In the genomic region with DNA sequence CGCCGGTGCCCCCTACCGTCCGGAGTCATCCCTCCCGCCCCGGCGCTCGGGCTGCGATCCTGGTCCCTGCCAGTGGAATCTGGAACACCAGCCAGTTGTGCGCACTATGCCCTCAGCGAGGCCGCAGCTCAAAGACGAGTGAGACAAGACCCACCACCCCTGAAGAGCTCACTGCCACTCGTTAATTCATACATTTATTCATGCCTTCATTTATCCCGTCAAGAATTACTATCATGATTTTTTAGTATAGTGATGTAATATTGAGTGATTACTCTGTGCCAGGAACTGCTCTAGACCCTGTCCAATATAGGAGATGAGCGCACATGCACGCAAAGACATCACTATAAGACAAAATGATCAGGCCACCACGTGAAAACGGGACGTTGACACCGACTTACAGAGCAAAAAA, we compare ENCODE assay signal across 1 cellular context.
TF ChIP-seq lines count a peak whose summit lies in the region.

No MANE protein-coding gene starts in this region.

TF ChIP-seq in HepG2, 621 proteins besides CTCF, POLR2A, EP300 and RAD21 (continued from another document and continues in another):
- no peak for TF ChIP-seq ZEB1 (IDR thresholded peaks at IDR 0.05; ENCODE audit: insufficient replicate concordance, low read depth)
- TF ChIP-seq ZSCAN29 (CRISPR knock-in tag; conservative IDR thresholded peaks at IDR 0.05): no peak
- TF ChIP-seq, protein P1, sequence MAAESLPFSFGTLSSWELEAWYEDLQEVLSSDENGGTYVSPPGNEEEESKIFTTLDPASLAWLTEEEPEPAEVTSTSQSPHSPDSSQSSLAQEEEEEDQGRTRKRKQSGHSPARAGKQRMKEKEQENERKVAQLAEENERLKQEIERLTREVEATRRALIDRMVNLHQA (CRISPR knock-in tag; IDR thresholded peaks at IDR 0.05): no peak
- no peak for TF ChIP-seq GFI1 (CRISPR knock-in tag; IDR thresholded peaks at IDR 0.05; ENCODE audit: borderline replicate concordance)
- TF ChIP-seq SOX6 (IDR thresholded peaks at IDR 0.05): no peak
- no peak for TF ChIP-seq SOX6 (CRISPR knock-in tag; IDR thresholded peaks at IDR 0.05)
- no peak for TF ChIP-seq SKI (IDR thresholded peaks at IDR 0.05; ENCODE audit: partially characterized antibody)
- no peak for TF ChIP-seq SIX1 (CRISPR knock-in tag; IDR thresholded peaks at IDR 0.05; ENCODE audit: borderline replicate concordance)
- TF ChIP-seq REXO4 (CRISPR knock-in tag; IDR thresholded peaks at IDR 0.05; ENCODE audit: borderline replicate concordance): no peak
- no peak for TF ChIP-seq NFE2L2 (IDR thresholded peaks at IDR 0.05; ENCODE audit: low read length)
- TF ChIP-seq, protein P2, sequence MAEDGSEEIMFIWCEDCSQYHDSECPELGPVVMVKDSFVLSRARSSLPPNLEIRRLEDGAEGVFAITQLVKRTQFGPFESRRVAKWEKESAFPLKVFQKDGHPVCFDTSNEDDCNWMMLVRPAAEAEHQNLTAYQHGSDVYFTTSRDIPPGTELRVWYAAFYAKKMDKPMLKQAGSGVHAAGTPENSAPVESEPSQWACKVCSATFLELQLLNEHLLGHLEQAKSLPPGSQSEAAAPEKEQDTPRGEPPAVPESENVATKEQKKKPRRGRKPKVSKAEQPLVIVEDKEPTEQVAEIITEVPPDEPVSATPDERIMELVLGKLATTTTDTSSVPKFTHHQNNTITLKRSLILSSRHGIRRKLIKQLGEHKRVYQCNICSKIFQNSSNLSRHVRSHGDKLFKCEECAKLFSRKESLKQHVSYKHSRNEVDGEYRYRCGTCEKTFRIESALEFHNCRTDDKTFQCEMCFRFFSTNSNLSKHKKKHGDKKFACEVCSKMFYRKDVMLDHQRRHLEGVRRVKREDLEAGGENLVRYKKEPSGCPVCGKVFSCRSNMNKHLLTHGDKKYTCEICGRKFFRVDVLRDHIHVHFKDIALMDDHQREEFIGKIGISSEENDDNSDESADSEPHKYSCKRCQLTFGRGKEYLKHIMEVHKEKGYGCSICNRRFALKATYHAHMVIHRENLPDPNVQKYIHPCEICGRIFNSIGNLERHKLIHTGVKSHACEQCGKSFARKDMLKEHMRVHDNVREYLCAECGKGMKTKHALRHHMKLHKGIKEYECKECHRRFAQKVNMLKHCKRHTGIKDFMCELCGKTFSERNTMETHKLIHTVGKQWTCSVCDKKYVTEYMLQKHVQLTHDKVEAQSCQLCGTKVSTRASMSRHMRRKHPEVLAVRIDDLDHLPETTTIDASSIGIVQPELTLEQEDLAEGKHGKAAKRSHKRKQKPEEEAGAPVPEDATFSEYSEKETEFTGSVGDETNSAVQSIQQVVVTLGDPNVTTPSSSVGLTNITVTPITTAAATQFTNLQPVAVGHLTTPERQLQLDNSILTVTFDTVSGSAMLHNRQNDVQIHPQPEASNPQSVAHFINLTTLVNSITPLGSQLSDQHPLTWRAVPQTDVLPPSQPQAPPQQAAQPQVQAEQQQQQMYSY (CRISPR knock-in tag; IDR thresholded peaks at IDR 0.05): no peak
- no peak for TF ChIP-seq ZNF24 (IDR thresholded peaks at IDR 0.05)
- no peak for TF ChIP-seq DNMT1 (CRISPR knock-in tag; IDR thresholded peaks at IDR 0.05)
- no peak for TF ChIP-seq ZFP36 (IDR thresholded peaks at IDR 0.05; ENCODE audit: borderline replicate concordance, low read depth, low read length, partially characterized antibody)
- no peak for TF ChIP-seq ZNF33B (CRISPR knock-in tag; IDR thresholded peaks at IDR 0.05)
- TF ChIP-seq NR2C2 (CRISPR knock-in tag; IDR thresholded peaks at IDR 0.05; ENCODE audit: borderline replicate concordance): 0 out of 2 replicates have a peak, but pooled peaks have one; percentile 20
- TF ChIP-seq, protein P3, sequence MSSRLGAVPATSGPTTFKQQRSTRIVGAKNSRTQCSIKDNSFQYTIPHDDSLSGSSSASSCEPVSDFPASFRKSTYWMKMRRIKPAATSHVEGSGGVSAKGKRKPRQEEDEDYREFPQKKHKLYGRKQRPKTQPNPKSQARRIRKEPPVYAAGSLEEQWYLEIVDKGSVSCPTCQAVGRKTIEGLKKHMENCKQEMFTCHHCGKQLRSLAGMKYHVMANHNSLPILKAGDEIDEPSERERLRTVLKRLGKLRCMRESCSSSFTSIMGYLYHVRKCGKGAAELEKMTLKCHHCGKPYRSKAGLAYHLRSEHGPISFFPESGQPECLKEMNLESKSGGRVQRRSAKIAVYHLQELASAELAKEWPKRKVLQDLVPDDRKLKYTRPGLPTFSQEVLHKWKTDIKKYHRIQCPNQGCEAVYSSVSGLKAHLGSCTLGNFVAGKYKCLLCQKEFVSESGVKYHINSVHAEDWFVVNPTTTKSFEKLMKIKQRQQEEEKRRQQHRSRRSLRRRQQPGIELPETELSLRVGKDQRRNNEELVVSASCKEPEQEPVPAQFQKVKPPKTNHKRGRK (CRISPR knock-in tag; IDR thresholded peaks at IDR 0.05): no peak
- TF ChIP-seq, protein P4, sequence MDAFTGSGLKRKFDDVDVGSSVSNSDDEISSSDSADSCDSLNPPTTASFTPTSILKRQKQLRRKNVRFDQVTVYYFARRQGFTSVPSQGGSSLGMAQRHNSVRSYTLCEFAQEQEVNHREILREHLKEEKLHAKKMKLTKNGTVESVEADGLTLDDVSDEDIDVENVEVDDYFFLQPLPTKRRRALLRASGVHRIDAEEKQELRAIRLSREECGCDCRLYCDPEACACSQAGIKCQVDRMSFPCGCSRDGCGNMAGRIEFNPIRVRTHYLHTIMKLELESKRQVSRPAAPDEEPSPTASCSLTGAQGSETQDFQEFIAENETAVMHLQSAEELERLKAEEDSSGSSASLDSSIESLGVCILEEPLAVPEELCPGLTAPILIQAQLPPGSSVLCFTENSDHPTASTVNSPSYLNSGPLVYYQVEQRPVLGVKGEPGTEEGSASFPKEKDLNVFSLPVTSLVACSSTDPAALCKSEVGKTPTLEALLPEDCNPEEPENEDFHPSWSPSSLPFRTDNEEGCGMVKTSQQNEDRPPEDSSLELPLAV (CRISPR knock-in tag; conservative IDR thresholded peaks at IDR 0.05; ENCODE audit: low read depth): no peak
- TF ChIP-seq REL (CRISPR knock-in tag; conservative IDR thresholded peaks at IDR 0.05): no peak
- TF ChIP-seq, protein P5, sequence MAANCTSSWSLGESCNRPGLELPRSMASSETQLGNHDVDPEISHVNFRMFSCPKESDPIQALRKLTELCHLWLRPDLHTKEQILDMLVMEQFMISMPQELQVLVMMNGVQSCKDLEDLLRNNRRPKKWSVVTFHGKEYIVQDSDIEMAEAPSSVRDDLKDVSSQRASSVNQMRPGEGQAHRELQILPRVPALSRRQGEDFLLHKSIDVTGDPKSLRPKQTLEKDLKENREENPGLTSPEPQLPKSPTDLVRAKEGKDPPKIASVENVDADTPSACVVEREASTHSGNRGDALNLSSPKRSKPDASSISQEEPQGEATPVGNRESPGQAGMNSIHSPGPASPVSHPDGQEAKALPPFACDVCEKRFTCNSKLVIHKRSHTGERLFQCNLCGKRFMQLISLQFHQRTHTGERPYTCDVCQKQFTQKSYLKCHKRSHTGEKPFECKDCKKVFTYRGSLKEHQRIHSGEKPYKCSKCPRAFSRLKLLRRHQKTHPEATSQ (CRISPR knock-in tag; IDR thresholded peaks at IDR 0.05; ENCODE audit: borderline replicate concordance): no peak
- peak; percentile 59; the same call in 1 of the 2 replicates for TF ChIP-seq ZNF614 (CRISPR knock-in tag; IDR thresholded peaks at IDR 0.05; ENCODE audit: borderline replicate concordance)
- TF ChIP-seq, protein P6, sequence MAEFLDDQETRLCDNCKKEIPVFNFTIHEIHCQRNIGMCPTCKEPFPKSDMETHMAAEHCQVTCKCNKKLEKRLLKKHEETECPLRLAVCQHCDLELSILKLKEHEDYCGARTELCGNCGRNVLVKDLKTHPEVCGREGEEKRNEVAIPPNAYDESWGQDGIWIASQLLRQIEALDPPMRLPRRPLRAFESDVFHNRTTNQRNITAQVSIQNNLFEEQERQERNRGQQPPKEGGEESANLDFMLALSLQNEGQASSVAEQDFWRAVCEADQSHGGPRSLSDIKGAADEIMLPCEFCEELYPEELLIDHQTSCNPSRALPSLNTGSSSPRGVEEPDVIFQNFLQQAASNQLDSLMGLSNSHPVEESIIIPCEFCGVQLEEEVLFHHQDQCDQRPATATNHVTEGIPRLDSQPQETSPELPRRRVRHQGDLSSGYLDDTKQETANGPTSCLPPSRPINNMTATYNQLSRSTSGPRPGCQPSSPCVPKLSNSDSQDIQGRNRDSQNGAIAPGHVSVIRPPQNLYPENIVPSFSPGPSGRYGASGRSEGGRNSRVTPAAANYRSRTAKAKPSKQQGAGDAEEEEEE (CRISPR knock-in tag; IDR thresholded peaks at IDR 0.05; ENCODE audit: borderline replicate concordance): no peak
- TF ChIP-seq, protein P7, sequence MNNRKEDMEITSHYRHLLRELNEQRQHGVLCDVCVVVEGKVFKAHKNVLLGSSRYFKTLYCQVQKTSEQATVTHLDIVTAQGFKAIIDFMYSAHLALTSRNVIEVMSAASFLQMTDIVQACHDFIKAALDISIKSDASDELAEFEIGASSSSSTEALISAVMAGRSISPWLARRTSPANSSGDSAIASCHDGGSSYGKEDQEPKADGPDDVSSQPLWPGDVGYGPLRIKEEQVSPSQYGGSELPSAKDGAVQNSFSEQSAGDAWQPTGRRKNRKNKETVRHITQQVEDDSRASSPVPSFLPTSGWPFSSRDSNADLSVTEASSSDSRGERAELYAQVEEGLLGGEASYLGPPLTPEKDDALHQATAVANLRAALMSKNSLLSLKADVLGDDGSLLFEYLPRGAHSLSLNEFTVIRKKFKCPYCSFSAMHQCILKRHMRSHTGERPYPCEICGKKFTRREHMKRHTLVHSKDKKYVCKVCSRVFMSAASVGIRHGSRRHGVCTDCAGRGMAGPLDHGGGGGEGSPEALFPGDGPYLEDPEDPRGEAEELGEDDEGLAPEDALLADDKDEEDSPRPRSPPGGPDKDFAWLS (CRISPR knock-in tag; IDR thresholded peaks at IDR 0.05; ENCODE audit: borderline replicate concordance): no peak
- 0 out of 2 replicates have a peak, but pooled peaks have one; percentile 1 for TF ChIP-seq ATF7-NPFF (CRISPR knock-in tag; IDR thresholded peaks at IDR 0.05; ENCODE audit: low read depth)
- no peak for TF ChIP-seq PAF1 (CRISPR knock-in tag; IDR thresholded peaks at IDR 0.05)
- 0 out of 2 replicates have a peak, but pooled peaks have one; percentile 1 for TF ChIP-seq ZNF549 (CRISPR knock-in tag; IDR thresholded peaks at IDR 0.05)
- TF ChIP-seq, protein P8, sequence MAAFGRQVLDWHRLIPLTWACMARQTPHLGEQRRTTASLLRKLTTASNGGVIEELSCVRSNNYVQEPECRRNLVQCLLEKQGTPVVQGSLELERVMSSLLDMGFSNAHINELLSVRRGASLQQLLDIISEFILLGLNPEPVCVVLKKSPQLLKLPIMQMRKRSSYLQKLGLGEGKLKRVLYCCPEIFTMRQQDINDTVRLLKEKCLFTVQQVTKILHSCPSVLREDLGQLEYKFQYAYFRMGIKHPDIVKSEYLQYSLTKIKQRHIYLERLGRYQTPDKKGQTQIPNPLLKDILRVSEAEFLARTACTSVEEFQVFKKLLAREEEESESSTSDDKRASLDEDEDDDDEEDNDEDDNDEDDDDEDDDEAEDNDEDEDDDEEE (CRISPR knock-in tag; IDR thresholded peaks at IDR 0.05): no peak
- TF ChIP-seq NONO (IDR thresholded peaks at IDR 0.05): no peak
- TF ChIP-seq NONO (CRISPR knock-in tag; conservative IDR thresholded peaks at IDR 0.05): no peak
- TF ChIP-seq, protein P9, sequence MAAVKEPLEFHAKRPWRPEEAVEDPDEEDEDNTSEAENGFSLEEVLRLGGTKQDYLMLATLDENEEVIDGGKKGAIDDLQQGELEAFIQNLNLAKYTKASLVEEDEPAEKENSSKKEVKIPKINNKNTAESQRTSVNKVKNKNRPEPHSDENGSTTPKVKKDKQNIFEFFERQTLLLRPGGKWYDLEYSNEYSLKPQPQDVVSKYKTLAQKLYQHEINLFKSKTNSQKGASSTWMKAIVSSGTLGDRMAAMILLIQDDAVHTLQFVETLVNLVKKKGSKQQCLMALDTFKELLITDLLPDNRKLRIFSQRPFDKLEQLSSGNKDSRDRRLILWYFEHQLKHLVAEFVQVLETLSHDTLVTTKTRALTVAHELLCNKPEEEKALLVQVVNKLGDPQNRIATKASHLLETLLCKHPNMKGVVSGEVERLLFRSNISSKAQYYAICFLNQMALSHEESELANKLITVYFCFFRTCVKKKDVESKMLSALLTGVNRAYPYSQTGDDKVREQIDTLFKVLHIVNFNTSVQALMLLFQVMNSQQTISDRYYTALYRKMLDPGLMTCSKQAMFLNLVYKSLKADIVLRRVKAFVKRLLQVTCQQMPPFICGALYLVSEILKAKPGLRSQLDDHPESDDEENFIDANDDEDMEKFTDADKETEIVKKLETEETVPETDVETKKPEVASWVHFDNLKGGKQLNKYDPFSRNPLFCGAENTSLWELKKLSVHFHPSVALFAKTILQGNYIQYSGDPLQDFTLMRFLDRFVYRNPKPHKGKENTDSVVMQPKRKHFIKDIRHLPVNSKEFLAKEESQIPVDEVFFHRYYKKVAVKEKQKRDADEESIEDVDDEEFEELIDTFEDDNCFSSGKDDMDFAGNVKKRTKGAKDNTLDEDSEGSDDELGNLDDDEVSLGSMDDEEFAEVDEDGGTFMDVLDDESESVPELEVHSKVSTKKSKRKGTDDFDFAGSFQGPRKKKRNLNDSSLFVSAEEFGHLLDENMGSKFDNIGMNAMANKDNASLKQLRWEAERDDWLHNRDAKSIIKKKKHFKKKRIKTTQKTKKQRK (IDR thresholded peaks at IDR 0.05; ENCODE audit: low read length): no peak
- TF ChIP-seq MEIS2 (CRISPR knock-in tag; IDR thresholded peaks at IDR 0.05): no peak
- TF ChIP-seq NR1H2 (CRISPR knock-in tag; IDR thresholded peaks at IDR 0.05; ENCODE audit: borderline replicate concordance, low read depth): no peak
- no peak for TF ChIP-seq SAFB2 (CRISPR knock-in tag; IDR thresholded peaks at IDR 0.05; ENCODE audit: borderline replicate concordance, low read depth)
- no peak for TF ChIP-seq MXD4 (CRISPR knock-in tag; IDR thresholded peaks at IDR 0.05)
- TF ChIP-seq, protein P10, sequence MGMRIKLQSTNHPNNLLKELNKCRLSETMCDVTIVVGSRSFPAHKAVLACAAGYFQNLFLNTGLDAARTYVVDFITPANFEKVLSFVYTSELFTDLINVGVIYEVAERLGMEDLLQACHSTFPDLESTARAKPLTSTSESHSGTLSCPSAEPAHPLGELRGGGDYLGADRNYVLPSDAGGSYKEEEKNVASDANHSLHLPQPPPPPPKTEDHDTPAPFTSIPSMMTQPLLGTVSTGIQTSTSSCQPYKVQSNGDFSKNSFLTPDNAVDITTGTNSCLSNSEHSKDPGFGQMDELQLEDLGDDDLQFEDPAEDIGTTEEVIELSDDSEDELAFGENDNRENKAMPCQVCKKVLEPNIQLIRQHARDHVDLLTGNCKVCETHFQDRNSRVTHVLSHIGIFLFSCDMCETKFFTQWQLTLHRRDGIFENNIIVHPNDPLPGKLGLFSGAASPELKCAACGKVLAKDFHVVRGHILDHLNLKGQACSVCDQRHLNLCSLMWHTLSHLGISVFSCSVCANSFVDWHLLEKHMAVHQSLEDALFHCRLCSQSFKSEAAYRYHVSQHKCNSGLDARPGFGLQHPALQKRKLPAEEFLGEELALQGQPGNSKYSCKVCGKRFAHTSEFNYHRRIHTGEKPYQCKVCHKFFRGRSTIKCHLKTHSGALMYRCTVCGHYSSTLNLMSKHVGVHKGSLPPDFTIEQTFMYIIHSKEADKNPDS (CRISPR knock-in tag; IDR thresholded peaks at IDR 0.05): no peak
- no peak for TF ChIP-seq SNAI1 (CRISPR knock-in tag; IDR thresholded peaks at IDR 0.05; ENCODE audit: borderline replicate concordance)
- TF ChIP-seq GZF1 (CRISPR knock-in tag; IDR thresholded peaks at IDR 0.05): no peak
- TF ChIP-seq CC2D1A (CRISPR knock-in tag; IDR thresholded peaks at IDR 0.05): no peak
- TF ChIP-seq HCFC1 (IDR thresholded peaks at IDR 0.05; ENCODE audit: low read depth, low read length): no peak
- no peak for TF ChIP-seq ZFP36L2 (CRISPR knock-in tag; IDR thresholded peaks at IDR 0.05)
- no peak for TF ChIP-seq EZH2 (conservative IDR thresholded peaks at IDR 0.05; ENCODE audit: low read depth, low read length)
- peak; percentile 9; the same call in 1 of the 2 replicates for TF ChIP-seq ZNF292 (CRISPR knock-in tag; IDR thresholded peaks at IDR 0.05; ENCODE audit: borderline replicate concordance, low read depth)
- no peak for TF ChIP-seq HNF4G (IDR thresholded peaks at IDR 0.05; ENCODE audit: borderline replicate concordance, low read depth, low read length)
- TF ChIP-seq HNF4G (CRISPR knock-in tag; IDR thresholded peaks at IDR 0.05; ENCODE audit: borderline replicate concordance, low read depth): no peak
